In the genomic region with DNA sequence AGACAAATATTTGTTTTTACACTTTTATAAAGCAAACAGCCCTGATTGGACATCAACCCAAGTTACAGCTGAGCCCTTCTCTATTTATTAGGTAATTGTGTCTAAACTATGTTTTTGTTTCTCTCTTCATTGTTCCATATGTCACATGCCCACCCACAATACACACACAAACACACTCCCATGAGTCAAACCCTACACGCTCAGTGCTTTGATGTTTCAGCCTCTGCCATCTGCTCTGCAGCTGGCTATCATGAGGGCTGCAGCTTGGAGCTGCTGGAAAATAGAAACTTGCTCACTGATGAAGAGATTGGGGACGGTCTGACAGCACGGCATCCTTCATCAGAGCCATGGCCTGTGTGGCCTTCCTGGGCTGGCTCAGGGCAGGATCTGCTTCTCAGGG, we compare ENCODE assay signal across 15 cellular contexts. TPM values are rescaled to one million over a fixed set of nuclear protein-coding genes. Genes with fewer than 3 reads are reported as not detected.
A peak's percentile ranks its signal among the peaks of the same experiment; 100 is the strongest.
DNase-seq lines count a peak whose midpoint lies in the region; ATAC-seq and TF ChIP-seq lines count a peak whose summit lies in the region.
"Had no signal": no experiment of that assay in that cellular context is flagged by ENCODE, and none has a peak within 500 bp of the region (broad histone marks: within the 10 kb centered on the region; RNA-seq: fewer than 3 reads in every experiment).

No MANE protein-coding gene starts in this region.

- H3K9me3 Mint-ChIP-seq in T-helper 2 cell treated with Interferon-gamma antibody and Interleukin-4, amounts not matched to agents 5 μg/mL and 100 μg/mL, for 36 hours: no peaks in the 10 kb centered on the region
- peaks cover 2% of the 10 kb centered on the region for H3K9me3 Mint-ChIP-seq in progenitor cell of endocrine pancreas (ENCODE audit: low read depth)

- no peak overlapping the region for H3K4me3 ChIP-seq in HEK293 (ENCODE audit: low read depth, low read length)
- H3K4me3 ChIP-seq in fibroblast of the aortic adventitia (ENCODE audit: low read depth, low read length): no peak overlapping the region
- no peak overlapping the region for H3K4me3 ChIP-seq in brain microvascular endothelial cell (ENCODE audit: low read depth, low read length)
- H3K4me3 ChIP-seq: body of pancreas had no signal

- no peaks in the 10 kb centered on the region for H3K27me3 ChIP-seq in brain microvascular endothelial cell (replicated peaks)
- H3K27me3 ChIP-seq: body of pancreas had no signal

- CTCF ChIA-PET in HEK293 (lab: Yijun Ruan, JAX): interaction anchor here (0.7 to 1.3 kb wide), 4 partner anchors 15 to 969 kb away, joined by 3 to 6 read pairs (median 4); no protein-coding TSS in a partner anchor

- no peak for TF ChIP-seq CTCF in HEK293 (tag by site-specific recombination; IDR thresholded peaks at IDR 0.05)
- TF ChIP-seq CTCF in fibroblast of the aortic adventitia (IDR thresholded peaks at IDR 0.05; ENCODE audit: insufficient read depth, low read length): no peak
- TF ChIP-seq CTCF in brain microvascular endothelial cell (IDR thresholded peaks at IDR 0.05; ENCODE audit: low read depth, low read length, missing control alignments): no peak
- TF ChIP-seq CTCF in progenitor cell of endocrine pancreas (IDR thresholded peaks at IDR 0.05; ENCODE audit: unreplicated experiment): no peak

- H3K36me3 ChIP-seq in HEK293 (ENCODE audit: control insufficient read depth in 2 of 2, insufficient read depth in 1 of 2, low read length in 2 of 2): no peaks in the 10 kb centered on the region
- no peaks in the 10 kb centered on the region for H3K36me3 ChIP-seq in brain microvascular endothelial cell (replicated peaks)
- H3K36me3 ChIP-seq: WERI-Rb-1 had no signal

- H3K36me3 Mint-ChIP-seq in T-helper 2 cell treated with Interferon-gamma antibody and Interleukin-4, amounts not matched to agents 5 μg/mL and 100 μg/mL, for 36 hours (ENCODE audit: low read depth): no peaks in the 10 kb centered on the region
- no peaks in the 10 kb centered on the region for H3K36me3 Mint-ChIP-seq in progenitor cell of endocrine pancreas (ENCODE audit: insufficient read depth)

- no peak overlapping the region for H3K27ac ChIP-seq in HEK293 (ENCODE audit: extremely low read depth, low read depth, low read length)
- H3K27ac ChIP-seq in brain microvascular endothelial cell: no peak overlapping the region
- H3K27ac ChIP-seq: body of pancreas had no signal

- ATAC-seq in stimulated activated naive CD8-positive, alpha-beta T cell treated with anti-CD3 and anti-CD28 coated beads, Interleukin-15, Interleukin-2, amounts not matched to agents 100 U/mL and 50 U/mL, for 24 hours: no peak
- ATAC-seq: body of pancreas had no signal

- in situ Hi-C loops in brain microvascular endothelial cell (cut with HindIII; ENCODE audit: low pct_ligation_motif_present, low sequenced_read_pairs): no loop called here

- H3K4me3 Mint-ChIP-seq in T-helper 2 cell treated with Interferon-gamma antibody and Interleukin-4, amounts not matched to agents 5 μg/mL and 100 μg/mL, for 36 hours: no peak overlapping the region
- H3K4me3 Mint-ChIP-seq in progenitor cell of endocrine pancreas (ENCODE audit: low read depth): no peak overlapping the region
- H3K4me3 Mint-ChIP-seq: memory B cell had no signal

- H3K4me1 ChIP-seq in HEK293 (ENCODE audit: control insufficient read depth, insufficient read depth, low read length): peaks cover 3% of the 10 kb centered on the region; the same call in 1 of the 2 replicates
- H3K4me1 ChIP-seq: body of pancreas had no signal

- no peaks in the 10 kb centered on the region for H3K4me1 Mint-ChIP-seq in T-helper 2 cell treated with Interferon-gamma antibody and Interleukin-4, amounts not matched to agents 5 μg/mL and 100 μg/mL, for 36 hours (ENCODE audit: low read depth)
- no peaks in the 10 kb centered on the region for H3K4me1 Mint-ChIP-seq in progenitor cell of endocrine pancreas (ENCODE audit: low read depth)
- H3K4me1 Mint-ChIP-seq: memory B cell had no signal

- POLR2A ChIA-PET in HEK293 (lab: Yijun Ruan, JAX): no interaction called here

- no peaks in the 10 kb centered on the region for H3K27me3 Mint-ChIP-seq in T-helper 2 cell treated with Interferon-gamma antibody and Interleukin-4, amounts not matched to agents 5 μg/mL and 100 μg/mL, for 36 hours (ENCODE audit: low read depth)
- H3K27me3 Mint-ChIP-seq in progenitor cell of endocrine pancreas: peaks cover 5% of the 10 kb centered on the region

- H3K9me3 ChIP-seq in HEK293 (ENCODE audit: control insufficient read depth, insufficient read depth, low read depth, low read length): no peaks in the 10 kb centered on the region
- H3K9me3 ChIP-seq: body of pancreas had no signal

- no peak overlapping the region for H3K27ac Mint-ChIP-seq in T-helper 2 cell treated with Interferon-gamma antibody and Interleukin-4, amounts not matched to agents 5 μg/mL and 100 μg/mL, for 36 hours
- H3K27ac Mint-ChIP-seq in progenitor cell of endocrine pancreas: no peak overlapping the region
- H3K27ac Mint-ChIP-seq: memory B cell had no signal

- DNase-seq in Ammon's horn (ENCODE audit: low spot score) (peak; percentile 45), SHP77 treated with DMSO at 0.1 percent for 48 hours (lab: John Stamatoyannopoulos, UW) (peak; percentile 75), fibroblast of the aortic adventitia (ENCODE audit: low read depth) (peak; percentile 25), brain microvascular endothelial cell (no peak), progenitor cell of endocrine pancreas (ENCODE audit: low spot score, unreplicated experiment) (no peak)
- no peak for DNase-seq in stimulated activated naive CD8-positive, alpha-beta T cell treated with anti-CD3 and anti-CD28 coated beads, Interleukin-15, Interleukin-2, amounts not matched to agents 100 U/mL and 50 U/mL, for 24 hours
- DNase-seq in T-helper 2 cell treated with Interferon-gamma antibody and Interleukin-4, amounts not matched to agents 5 μg/mL and 100 μg/mL, for 36 hours (ENCODE audit: low spot score): no peak
- DNase-seq: body of pancreas; effector CD4-positive, alpha-beta T cell; NCI-H2081 treated with DMSO at 0.1 percent for 48 hours; OCI-M1; small intestine; WERI-Rb-1 had no signal

TF ChIP-seq in HEK293, 187 proteins besides CTCF, POLR2A, EP300 and RAD21:
- TF ChIP-seq ZNF184 (tag by site-specific recombination; IDR thresholded peaks at IDR 0.05): no peak
- TF ChIP-seq ZFHX2 (tag by site-specific recombination; conservative IDR thresholded peaks at IDR 0.05): 0 out of 2 replicates have a peak, but pooled peaks have one; percentile 21

RNA-seq across cellular contexts. Expression of a gene that starts 41.7 kb away (rescaled TPM):
- total RNA-seq in fibroblast of the aortic adventitia (ENCODE audit: low replicate concordance): 13.3 and 91.1 TPM in 2 replicates
- 35.0 and 39.7 TPM in 2 replicates for total RNA-seq in progenitor cell of endocrine pancreas

Comparison
In these comparisons a context has a peak if more than half of its experiments do, and no peak if none do; other contexts are left out.
1. DNase-seq: peak in Ammon's horn (single experiment), SHP77 treated with DMSO at 0.1 percent for 48 hours (single experiment) and fibroblast of the aortic adventitia (single experiment); none in brain microvascular endothelial cell (single experiment), stimulated activated naive CD8-positive, alpha-beta T cell treated with anti-CD3 and anti-CD28 coated beads, Interleukin-15, Interleukin-2, amounts not matched to agents 100 U/mL and 50 U/mL, for 24 hours (single experiment), T-helper 2 cell treated with Interferon-gamma antibody and Interleukin-4, amounts not matched to agents 5 μg/mL and 100 μg/mL, for 36 hours (single experiment) and progenitor cell of endocrine pancreas (single experiment).